8 cellular contexts compared by ENCODE assay signal in the genomic region with DNA sequence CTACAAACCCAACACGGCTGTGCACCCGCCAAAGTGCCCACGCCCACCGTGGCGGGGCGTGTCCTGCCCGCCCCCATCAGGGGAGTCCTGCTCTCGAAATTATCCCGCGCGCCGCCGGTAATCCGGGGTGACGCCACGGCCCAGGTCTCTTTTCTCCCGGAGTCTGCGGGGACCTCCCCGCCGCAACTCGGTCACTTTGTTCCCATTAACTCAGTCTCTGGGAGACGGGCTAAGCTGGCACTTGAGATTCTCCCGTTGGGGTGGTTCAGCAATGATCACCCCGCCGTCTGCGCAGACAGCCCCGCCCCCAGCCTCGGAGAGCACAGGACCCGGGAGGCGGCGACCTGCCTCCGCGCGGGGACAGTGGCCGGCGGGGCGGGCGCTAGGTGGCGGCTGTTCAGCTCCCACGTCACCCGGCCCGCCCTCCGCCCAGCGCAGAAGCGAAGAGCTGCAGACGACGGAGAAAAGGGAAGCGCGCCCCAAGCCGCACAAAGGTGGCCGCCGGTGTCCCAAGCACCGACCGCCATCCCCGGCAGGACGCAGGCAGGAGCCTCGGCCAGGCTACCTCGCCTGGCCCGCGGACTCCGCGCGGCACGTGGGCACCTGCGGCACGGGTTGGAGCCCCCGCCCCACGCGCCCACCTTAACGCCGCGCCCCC. TPM values are rescaled to one million over a fixed set of nuclear protein-coding genes. Genes with fewer than 3 reads are reported as not detected.
DNase-seq lines count a peak whose midpoint lies in the region; ATAC-seq and TF ChIP-seq lines count a peak whose summit lies in the region.

No MANE protein-coding gene starts in this region.

- DNase-seq in D341Med (ENCODE audit: low spot score) (peak; percentile 84), HL-60 (ENCODE audit: low read depth in 1 of 2, low spot score in 1 of 2) (peak; percentile 69 to 92), OCI-M1 (lab: John Stamatoyannopoulos, UW) (peak; percentile 96), fibroblast of pulmonary artery (ENCODE audit: low read depth) (peak; percentile 17), neural crest cell (ENCODE audit: low read depth, low spot score) (peak; percentile 67)
- peak; percentile 90 for DNase-seq in activated T-cell treated with anti-CD3 and anti-CD28 coated beads, Interleukin-2, amount 50 U/mL, for 24 hours

- H3K4me3 ChIP-seq in HL-60 (replicated peaks; ENCODE audit: insufficient read depth, low read length) (peak overlapping the region; percentile 79), fibroblast of pulmonary artery (replicated peaks; ENCODE audit: low read depth, low read length) (peak overlapping the region; percentile 55), stomach smooth muscle (ENCODE audit: low read length in 2 of 2) (peak overlapping the region; percentile 70 to 76)

- peak overlapping the region; percentile 92 for H3K27ac Mint-ChIP-seq in activated T-cell treated with anti-CD3 and anti-CD28 coated beads, Interleukin-2, amount 50 U/mL, for 24 hours
- H3K27ac Mint-ChIP-seq in neural crest cell (ENCODE audit: unreplicated experiment): no peak overlapping the region

- TF ChIP-seq CTCF in HL-60 (IDR thresholded peaks at IDR 0.05; ENCODE audit: insufficient read depth, low read length) (no peak), fibroblast of pulmonary artery (IDR thresholded peaks at IDR 0.05; ENCODE audit: low read length, missing control alignments) (no peak), neural crest cell (conservative IDR thresholded peaks at IDR 0.05) (peak; percentile 36)

- no peaks in the 10 kb centered on the region for H3K36me3 Mint-ChIP-seq in activated T-cell treated with anti-CD3 and anti-CD28 coated beads, Interleukin-2, amount 50 U/mL, for 24 hours (ENCODE audit: low read depth)
- H3K36me3 Mint-ChIP-seq in neural crest cell (ENCODE audit: low read depth): no peaks in the 10 kb centered on the region

- no peak overlapping the region for H3K9ac ChIP-seq in stomach smooth muscle (ENCODE audit: low read length in 2 of 2)

- H3K4me1 Mint-ChIP-seq in activated T-cell treated with anti-CD3 and anti-CD28 coated beads, Interleukin-2, amount 50 U/mL, for 24 hours (ENCODE audit: low read depth): peaks cover 47% of the 10 kb centered on the region
- peaks cover 18% of the 10 kb centered on the region for H3K4me1 Mint-ChIP-seq in neural crest cell

- peak overlapping the region; percentile 68 for H3K27ac ChIP-seq in HL-60 (replicated peaks)
- no peak overlapping the region for H3K27ac ChIP-seq in stomach smooth muscle (ENCODE audit: low read length)

- peaks cover 12% of the 10 kb centered on the region for H3K4me1 ChIP-seq in stomach smooth muscle (ENCODE audit: control insufficient read depth, insufficient read depth, low read length)

- H3K9me3 Mint-ChIP-seq in activated T-cell treated with anti-CD3 and anti-CD28 coated beads, Interleukin-2, amount 50 U/mL, for 24 hours: no peaks in the 10 kb centered on the region
- H3K9me3 Mint-ChIP-seq in neural crest cell: no peaks in the 10 kb centered on the region

- no peaks in the 10 kb centered on the region for H3K36me3 ChIP-seq in stomach smooth muscle (ENCODE audit: control insufficient read depth in 2 of 2, insufficient read depth in 2 of 2, low read length in 2 of 2)

- no peaks in the 10 kb centered on the region for H3K9me3 ChIP-seq in stomach smooth muscle (ENCODE audit: control insufficient read depth in 2 of 2, low read length in 2 of 2)

- H3K27me3 ChIP-seq in HL-60 (ENCODE audit: insufficient read depth, poor library complexity, severe bottlenecking) (no peaks in the 10 kb centered on the region), stomach smooth muscle (ENCODE audit: control insufficient read depth in 1 of 2, insufficient read depth in 2 of 2, low read length in 2 of 2) (peaks cover 22 to 40% of the 10 kb centered on the region in 2 donors)

- H3K4me3 Mint-ChIP-seq in activated T-cell treated with anti-CD3 and anti-CD28 coated beads, Interleukin-2, amount 50 U/mL, for 24 hours: peak overlapping the region; percentile 86
- H3K4me3 Mint-ChIP-seq in neural crest cell: peak overlapping the region; percentile 91

- H3K27me3 Mint-ChIP-seq in activated T-cell treated with anti-CD3 and anti-CD28 coated beads, Interleukin-2, amount 50 U/mL, for 24 hours: peaks cover 4% of the 10 kb centered on the region
- H3K27me3 Mint-ChIP-seq in neural crest cell (ENCODE audit: low read depth): peaks cover 83% of the 10 kb centered on the region

- peak; percentile 62 for ATAC-seq in GM19468 (IDR thresholded peaks at IDR 0.05; ENCODE audit: extremely low read depth, unreplicated experiment)

RNA-seq across cellular contexts. Expression of gene SF3B5, which starts 31.5 kb away (rescaled TPM):
- 161 and 164 TPM in 2 replicates for total RNA-seq in neural crest cell

RNA-seq across cellular contexts. Expression of gene PLAGL1, which starts 55.8 kb away (rescaled TPM):
- 29.7 and 29.9 TPM in 2 replicates for total RNA-seq in neural crest cell

Comparison
In these comparisons a context has a peak if more than half of its experiments do, and no peak if none do; other contexts are left out.
1. DNase-seq: peak in every context shown above with its lines; median percentile 96 in OCI-M1; 90 in activated T-cell treated with anti-CD3 and anti-CD28 coated beads, Interleukin-2, amount 50 U/mL, for 24 hours; 84 in D341Med; 80 in HL-60; 67 in neural crest cell; 17 in fibroblast of pulmonary artery.